ENCODE assay signal across 9 cellular contexts in the genomic region with DNA sequence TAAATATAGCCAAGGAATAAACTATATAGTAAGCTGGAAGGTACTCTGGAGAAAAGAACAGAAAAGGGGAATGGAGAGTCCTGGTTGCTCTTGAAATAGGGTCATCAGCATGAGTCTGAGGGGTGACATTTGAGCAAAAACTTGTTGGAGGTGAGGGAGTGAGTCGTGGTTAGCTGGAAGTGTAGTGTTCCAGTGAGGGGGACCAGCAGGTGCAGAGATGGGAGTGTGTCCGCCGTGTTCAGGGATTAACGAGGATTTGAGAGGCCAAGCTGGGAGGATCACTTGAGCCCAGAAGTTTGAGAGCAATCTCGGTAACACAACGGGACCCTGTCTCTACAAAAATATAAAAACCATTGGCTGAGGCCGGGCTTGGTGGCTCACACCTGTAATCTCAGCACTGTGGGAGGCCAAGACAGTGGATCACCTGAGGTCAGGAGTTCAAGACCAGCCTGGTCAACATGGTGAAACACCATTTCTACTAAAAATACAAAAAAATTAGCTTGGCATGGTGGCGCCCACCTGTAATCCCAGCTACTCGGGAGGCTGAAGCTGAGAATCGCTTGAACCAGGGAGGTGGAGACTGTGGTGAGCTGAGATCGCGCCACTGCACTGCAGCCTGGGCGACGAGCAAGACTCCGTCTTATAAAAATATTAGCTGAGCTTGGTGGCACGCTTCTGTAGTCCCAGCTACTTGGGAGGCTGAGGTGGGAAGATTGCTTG. TPM values are rescaled to one million over a fixed set of nuclear protein-coding genes. Genes with fewer than 3 reads are reported as not detected.
DNase-seq lines count a peak whose midpoint lies in the region; ATAC-seq, FAIRE-seq and TF ChIP-seq lines count a peak whose summit lies in the region.
"Had no signal": no experiment of that assay in that cellular context is flagged by ENCODE, and none has a peak within 500 bp of the region (broad histone marks: within the 10 kb centered on the region; RNA-seq: fewer than 3 reads in every experiment).

No MANE protein-coding gene starts in this region.

- no peak for FAIRE-seq in bronchial epithelial cell (lab: Jason Lieb, UNC)

- no peak for TF ChIP-seq CTCF in bronchial epithelial cell (IDR thresholded peaks at IDR 0.05; ENCODE audit: insufficient read depth, low read length, severe bottlenecking)

- H3K27ac ChIP-seq in ACC112 (ENCODE audit: low read depth, low read length) = peak overlapping the region; percentile 89; the same call in 1 of the 2 replicates
- no peak overlapping the region for H3K27ac ChIP-seq in HUES64 (ENCODE audit: low read depth, low read length)

- no peak for ATAC-seq in GM19455 (IDR thresholded peaks at IDR 0.05; ENCODE audit: unreplicated experiment)

- H3K9me3 ChIP-seq in HUES64 (ENCODE audit: insufficient read depth, low read depth, low read length) (no peaks in the 10 kb centered on the region), mucosa of stomach (ENCODE audit: control insufficient read depth, low read length) (no peaks in the 10 kb centered on the region)

- no peaks in the 10 kb centered on the region for H3K27me3 ChIP-seq in ACC112 (ENCODE audit: insufficient read depth, low read length)
- H3K27me3 ChIP-seq in HUES64 (ENCODE audit: insufficient read depth, low read length) = no peaks in the 10 kb centered on the region
- no peaks in the 10 kb centered on the region for H3K27me3 ChIP-seq in bronchial epithelial cell (ENCODE audit: control insufficient read depth, insufficient read depth, low read length)
- H3K27me3 ChIP-seq in mucosa of stomach (ENCODE audit: control insufficient read depth, insufficient read depth, low read length) = no peaks in the 10 kb centered on the region

- H3K9ac ChIP-seq in HUES64 (ENCODE audit: low read depth, low read length) (peak overlapping the region; percentile 96), mucosa of stomach (ENCODE audit: low read length) (peak overlapping the region; percentile 98)

- no peak for DNase-seq in bronchial epithelial cell (ENCODE audit: low read depth)
- DNase-seq in NOMO-1 treated with DMSO at 0.1 percent for 48 hours (lab: John Stamatoyannopoulos, UW; ENCODE audit: unreplicated experiment) = no peak
- no peak for DNase-seq in DMS153 treated with DMSO at 0.1 percent for 48 hours (lab: John Stamatoyannopoulos, UW; ENCODE audit: unreplicated experiment)
- DNase-seq in GM19238 (ENCODE audit: insufficient read length, low spot score) = no peak
- DNase-seq: NCI-H2029 had no signal

- no peaks in the 10 kb centered on the region for H3K36me3 ChIP-seq in ACC112 (ENCODE audit: insufficient read depth, low read length)
- peaks cover 18% of the 10 kb centered on the region for H3K36me3 ChIP-seq in HUES64 (ENCODE audit: insufficient read depth, low read length)
- H3K36me3 ChIP-seq in bronchial epithelial cell (ENCODE audit: control insufficient read depth, insufficient read depth, low read length) = no peaks in the 10 kb centered on the region
- H3K36me3 ChIP-seq in mucosa of stomach (ENCODE audit: control insufficient read depth, insufficient read depth, low read length) = no peaks in the 10 kb centered on the region

- WGBS in HUES64 = 92% methylated on average over 16 of the region's 16 CpGs

- H3K4me3 ChIP-seq in ACC112 (ENCODE audit: low read depth, low read length) (peak overlapping the region; percentile 98), HUES64 (ENCODE audit: low read length) (peak overlapping the region; percentile 94), bronchial epithelial cell (ENCODE audit: low read depth, low read length) (peak overlapping the region; percentile 93), mucosa of stomach (ENCODE audit: low read length) (peak overlapping the region; percentile 96)

- H3K4me1 ChIP-seq in ACC112 (ENCODE audit: control insufficient read depth, insufficient read depth, low read length, unreplicated experiment) (peaks cover 15% of the 10 kb centered on the region), HUES64 (ENCODE audit: insufficient read depth, low read length) (no peaks in the 10 kb centered on the region), mucosa of stomach (ENCODE audit: control insufficient read depth, insufficient read depth, low read length) (peaks cover 23% of the 10 kb centered on the region)

- H3K79me2 ChIP-seq in ACC112 (ENCODE audit: control insufficient read depth, insufficient read depth, low read length, unreplicated experiment) = peaks cover 68% of the 10 kb centered on the region

- no peak overlapping the region for H2AFZ ChIP-seq in ACC112 (ENCODE audit: low read length, unreplicated experiment)

RNA-seq across cellular contexts. Expression of a gene that starts 1.1 kb away (rescaled TPM):
- 88.8 TPM for polyA plus RNA-seq in HUES64 (2013, experiment 1 of 2)
- polyA plus RNA-seq in HUES64 (2013, experiment 2 of 2) = 72.1 TPM
- 41.9 and 48.1 TPM in 2 replicates for total RNA-seq in bronchial epithelial cell

RNA-seq across cellular contexts. Expression of a gene that starts 10.8 kb away (rescaled TPM):
- 2,127 TPM for polyA plus RNA-seq in HUES64 (2013, experiment 1 of 2)
- 2,103 TPM for polyA plus RNA-seq in HUES64 (2013, experiment 2 of 2)
- total RNA-seq in bronchial epithelial cell = 75.3 and 94.3 TPM in 2 replicates

RNA-seq across cellular contexts. Expression of a gene that starts 34.1 kb away (rescaled TPM):
- 39.8 TPM for polyA plus RNA-seq in HUES64 (2013, experiment 1 of 2)
- polyA plus RNA-seq in HUES64 (2013, experiment 2 of 2) = 46.8 TPM
- 3.3 and 5.3 TPM in 2 replicates for total RNA-seq in bronchial epithelial cell

RNA-seq across cellular contexts. Expression of a gene that starts 34.1 kb away (rescaled TPM):
- polyA plus RNA-seq in HUES64 (2013, experiment 1 of 2) = 99.3 TPM
- 96.2 TPM for polyA plus RNA-seq in HUES64 (2013, experiment 2 of 2)
- 84.2 and 99.5 TPM in 2 replicates for total RNA-seq in bronchial epithelial cell

RNA-seq across cellular contexts. Expression of a gene that starts 39.9 kb away (rescaled TPM):
- 4.4 TPM for polyA plus RNA-seq in HUES64 (2013, experiment 1 of 2)
- 4.9 TPM for polyA plus RNA-seq in HUES64 (2013, experiment 2 of 2)
- 3.4 and 5.0 TPM in 2 replicates for total RNA-seq in bronchial epithelial cell
